ENCODE assay signal across 19 cellular contexts in the genomic region with DNA sequence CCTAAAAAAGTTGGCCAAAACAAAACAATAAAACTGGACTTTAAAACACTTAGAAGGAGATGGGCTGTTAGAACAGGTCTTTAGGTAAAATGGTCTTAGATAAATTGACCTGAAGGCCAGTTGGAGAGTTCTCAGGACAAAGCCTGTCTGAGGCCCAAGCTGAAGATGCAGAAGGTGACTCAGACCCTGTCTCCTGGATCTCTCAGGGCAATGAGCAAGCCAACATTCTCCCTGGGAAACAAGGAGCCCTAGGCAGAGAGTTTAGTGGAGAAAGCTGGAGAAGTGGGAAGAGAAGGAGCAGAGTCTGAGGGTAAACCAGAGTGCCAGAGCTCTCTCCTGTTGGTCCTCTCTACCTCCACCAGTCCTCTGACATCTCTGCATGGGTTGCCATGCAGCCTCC.
DNase-seq lines count a peak whose midpoint lies in the region; ATAC-seq and TF ChIP-seq lines count a peak whose summit lies in the region.
"Had no signal": no experiment of that assay in that cellular context is flagged by ENCODE, and none has a peak within 500 bp of the region (broad histone marks: within the 10 kb centered on the region; RNA-seq: fewer than 3 reads in every experiment).

No MANE protein-coding gene starts in this region.

- TF ChIP-seq CTCF in epithelial cell of esophagus (IDR thresholded peaks at IDR 0.05; ENCODE audit: insufficient read depth, low read depth, low read length, missing control alignments): no peak
- no peak for TF ChIP-seq CTCF in osteoblast (IDR thresholded peaks at IDR 0.05; ENCODE audit: extremely low read depth, low read depth, low read length)
- no peak for TF ChIP-seq CTCF in GM10266 (IDR thresholded peaks at IDR 0.05; ENCODE audit: control insufficient read depth, insufficient read depth, low read depth, missing control alignments)

- H3K27me3 ChIP-seq in osteoblast (ENCODE audit: insufficient read depth, low read length): no peaks in the 10 kb centered on the region
- H3K27me3 ChIP-seq: BLaER1 treated with 17β-estradiol and CSF1 and Interleukin-3, amounts not matched to agents 10 nM and 100 nM had no signal

- no peak overlapping the region for H3K27ac ChIP-seq in osteoblast (ENCODE audit: low read depth, low read length)
- H3K27ac ChIP-seq: BLaER1 treated with 17β-estradiol and CSF1 and Interleukin-3, amounts not matched to agents 10 nM and 100 nM had no signal

- H3K4me1 ChIP-seq in osteoblast (ENCODE audit: insufficient read depth, low read length): no peaks in the 10 kb centered on the region

- H3K4me3 ChIP-seq in epithelial cell of esophagus (ENCODE audit: low read length) (no peak overlapping the region), osteoblast (ENCODE audit: insufficient read depth, low read length) (no peak overlapping the region)
- H3K4me3 ChIP-seq: BLaER1 treated with 17β-estradiol and CSF1 and Interleukin-3, amounts not matched to agents 10 nM and 100 nM had no signal

- H3K79me2 ChIP-seq in osteoblast (ENCODE audit: insufficient read depth, low read length): no peaks in the 10 kb centered on the region

- ATAC-seq in left ventricle myocardium superior: no peak
- ATAC-seq: HCT116, HepG2 had no signal

- H3K36me3 ChIP-seq in osteoblast (ENCODE audit: insufficient read depth, low read length): no peaks in the 10 kb centered on the region

- no peak overlapping the region for H3K4me2 ChIP-seq in osteoblast (ENCODE audit: insufficient read depth, low read length)

- H2AFZ ChIP-seq in osteoblast (ENCODE audit: low read length): no peak overlapping the region

- intact Hi-C loops in left ventricle myocardium superior (cut with micrococcal nuclease): loop anchor here (10.0 kb wide), 1 partner anchor 107 kb away; no protein-coding TSS in a partner anchor

- H3K9me3 ChIP-seq in osteoblast (ENCODE audit: low read depth, low read length): no peaks in the 10 kb centered on the region

- DNase-seq in AG20443 (ENCODE audit: low spot score) (peak; percentile 38), HCEC 1CT (peak; percentile 2), epithelial cell of esophagus (ENCODE audit: low read depth) (peak; percentile 15), osteoblast (ENCODE audit: insufficient read length, low spot score, missing footprints) (peak; percentile 55), left ventricle myocardium superior (no peak), CD1c-positive myeloid dendritic cell (ENCODE audit: extremely low spot score) (no peak), GM10266 (ENCODE audit: extremely low spot score) (no peak)
- DNase-seq: 8988T; CD4-positive, CD25-positive, alpha-beta regulatory T cell; CD8-positive, alpha-beta memory T cell; COR-L47; DMS 273 treated with DMSO at 0.1 percent for 48 hours; DMS53; DND-41; EL; HFFc6 had no signal

- no peaks in the 10 kb centered on the region for H4K20me1 ChIP-seq in osteoblast (ENCODE audit: insufficient read depth, low read length)
- H4K20me1 ChIP-seq: BLaER1 treated with 17β-estradiol and CSF1 and Interleukin-3, amounts not matched to agents 10 nM and 100 nM had no signal

Comparison
In these comparisons a context has a peak if more than half of its experiments do, and no peak if none do; other contexts are left out.
1. DNase-seq: peak in AG20443 (single experiment), HCEC 1CT (single experiment), epithelial cell of esophagus (single experiment) and osteoblast (single experiment); none in left ventricle myocardium superior (single experiment), CD1c-positive myeloid dendritic cell (single experiment) and GM10266 (single experiment).